In the genomic region with DNA sequence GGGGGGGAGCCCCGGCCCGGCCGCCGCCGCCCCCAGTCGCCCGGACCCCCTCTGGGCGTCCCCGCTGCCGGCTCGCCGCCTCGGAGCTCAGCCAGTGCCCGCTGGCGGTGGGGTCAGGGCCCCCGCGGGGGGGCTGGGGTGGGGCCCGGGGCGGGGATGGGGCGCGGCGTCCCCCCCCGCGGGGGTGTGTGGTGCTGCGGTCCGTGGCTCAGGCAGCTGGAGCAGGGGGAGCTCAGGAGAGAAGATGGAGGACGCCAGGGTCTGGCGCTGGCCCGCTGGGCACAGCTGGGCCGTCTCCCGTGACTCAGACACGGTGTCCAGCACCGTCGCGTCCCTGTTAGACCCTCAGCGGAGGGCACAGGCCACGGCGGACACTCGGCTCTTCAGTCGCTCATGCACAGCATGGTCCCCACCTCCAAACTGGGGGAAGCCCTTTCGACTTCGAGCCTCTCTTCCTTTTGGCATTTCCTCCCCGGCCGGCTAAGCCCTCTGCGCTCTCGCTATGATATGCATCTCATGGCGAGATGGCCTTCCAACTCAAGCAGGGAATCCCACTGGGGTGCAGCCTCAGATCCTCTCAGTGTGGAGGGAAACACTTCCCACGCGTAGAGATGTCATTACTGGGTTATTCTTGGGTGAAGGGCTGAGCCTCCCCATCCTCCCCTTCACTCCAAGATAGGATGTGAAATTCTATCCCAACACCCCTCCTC, we compare ENCODE assay signal across 8 cellular contexts. TPM values are rescaled to one million over a fixed set of nuclear protein-coding genes. Genes with fewer than 3 reads are reported as not detected.
DNase-seq lines count a peak whose midpoint lies in the region; ATAC-seq and TF ChIP-seq lines count a peak whose summit lies in the region.

No MANE protein-coding gene starts in this region.

- peak overlapping the region; percentile 90 for H3K27ac ChIP-seq in stomach smooth muscle (ENCODE audit: low read length)

- no peaks in the 10 kb centered on the region for H3K36me3 ChIP-seq in BE2C
- no peaks in the 10 kb centered on the region for H3K36me3 ChIP-seq in stomach smooth muscle (ENCODE audit: control insufficient read depth in 2 of 2, insufficient read depth in 2 of 2, low read length in 2 of 2)

- H3K4me1 ChIP-seq in BE2C: peaks cover 20% of the 10 kb centered on the region
- peaks cover 21% of the 10 kb centered on the region for H3K4me1 ChIP-seq in stomach smooth muscle (ENCODE audit: control insufficient read depth, insufficient read depth, low read length)

- peak overlapping the region; percentile 84 to 87 for H3K9ac ChIP-seq in stomach smooth muscle (ENCODE audit: low read length in 2 of 2)

- DNase-seq in BE2C (peak; percentile 79), NCI-H460 (ENCODE audit: extremely low read depth, low read depth) (peak; percentile 46), erythroblast (lab: John Stamatoyannopoulos, UW) (peak; percentile 85 to 89), mucosa of gallbladder (ENCODE audit: low spot score) (peak; percentile 58)
- peak; percentile 51 to 52 for DNase-seq in activated CD4-positive, alpha-beta T cell treated with anti-CD3 and anti-CD28 coated beads, Interleukin-2, amount 50 U/mL, for 4 hours

- H3K9me3 ChIP-seq in BE2C (no peaks in the 10 kb centered on the region), stomach smooth muscle (ENCODE audit: control insufficient read depth in 2 of 2, low read length in 2 of 2) (no peaks in the 10 kb centered on the region)

- TF ChIP-seq CTCF in BE2C (IDR thresholded peaks at IDR 0.05; ENCODE audit: low read depth, low read length): no peak

- TF ChIP-seq POLR2A in erythroblast (IDR thresholded peaks at IDR 0.05; ENCODE audit: low read length): peak; percentile 84

- H3K27me3 ChIP-seq in BE2C (no peaks in the 10 kb centered on the region), stomach smooth muscle (ENCODE audit: control insufficient read depth in 1 of 2, insufficient read depth in 2 of 2, low read length in 2 of 2) (no peaks in the 10 kb centered on the region)

- ATAC-seq in GM18907 (IDR thresholded peaks at IDR 0.05; ENCODE audit: unreplicated experiment) (peak; percentile 74), HG03095 (IDR thresholded peaks at IDR 0.05; ENCODE audit: unreplicated experiment) (peak; percentile 58)

- H3K4me3 ChIP-seq in BE2C (ENCODE audit: low read depth, low read length) (peak overlapping the region; percentile 79), stomach smooth muscle (ENCODE audit: low read length in 2 of 2) (peak overlapping the region; percentile 89 to 92)

RNA-seq across cellular contexts. Expression of a gene that starts 0.4 kb away (rescaled TPM):
- 58.5 TPM for polyA plus RNA-seq in BE2C (2012; ENCODE audit: insufficient read depth, insufficient read length, low read depth)
- total RNA-seq in NCI-H460 (2014; rRNA removed; shearing (Covaris generic)): 45.5 and 51.4 TPM in 2 replicates
- polyA plus RNA-seq in NCI-H460 (2014; cell fraction: nucleus; rRNA removed): 26.9 and 47.4 TPM in 2 replicates
- total RNA-seq in mucosa of gallbladder: 64.9 TPM

RNA-seq across cellular contexts. Expression of a gene that starts 18.6 kb away (rescaled TPM):
- polyA plus RNA-seq in BE2C (2012; ENCODE audit: insufficient read depth, insufficient read length, low read depth): 266 TPM
- 275 and 297 TPM in 2 replicates for total RNA-seq in NCI-H460 (2014; rRNA removed; shearing (Covaris generic))
- polyA plus RNA-seq in NCI-H460 (2014; cell fraction: nucleus; rRNA removed): 506 and 712 TPM in 2 replicates
- total RNA-seq in mucosa of gallbladder: 187 TPM

RNA-seq across cellular contexts. Expression of a gene that starts 33.2 kb away (rescaled TPM):
- polyA plus RNA-seq in BE2C (2012; ENCODE audit: insufficient read depth, insufficient read length, low read depth): 19.9 TPM
- total RNA-seq in NCI-H460 (2014; rRNA removed; shearing (Covaris generic)): 12.2 and 13.7 TPM in 2 replicates
- polyA plus RNA-seq in NCI-H460 (2014; cell fraction: nucleus; rRNA removed): 56.7 and 64.1 TPM in 2 replicates
- total RNA-seq in mucosa of gallbladder: 36.9 TPM

Comparison
In these comparisons a context has a peak if more than half of its experiments do, and no peak if none do; other contexts are left out.
1. Peak in every context shown above with its lines: DNase-seq, ATAC-seq, H3K4me3 ChIP-seq and H3K27ac ChIP-seq.